ENCODE assay signal across 7 cellular contexts in genomic region chr9:77489405-77490163, GRCh38.
A peak's percentile ranks its signal among the peaks of the same experiment; 100 is the strongest.
DNase-seq lines count a peak whose midpoint lies in the region; ATAC-seq, FAIRE-seq and TF ChIP-seq lines count a peak whose summit lies in the region.
"Not testable (repeated sequence)": the region's sequence is repeated elsewhere in the genome, so short reads cannot be mapped to it uniquely, and the experiment has no call there.

No MANE protein-coding gene starts in this region.

- H3K9me3 ChIP-seq in CD4-positive, alpha-beta T cell (ENCODE audit: control insufficient read depth, low read length); HepG2 (ENCODE audit: low read length): not testable (repeated sequence)

- WGBS in HepG2 (ENCODE audit: low lambda C conversion rate): 38% methylated on average over 18 of the region's 23 CpGs

- TF ChIP-seq POLR2A in HepG2 (IDR thresholded peaks at IDR 0.05; ENCODE audit: insufficient read depth in 1 of 2, low read depth in 2 of 2, low read length in 2 of 2): not testable (repeated sequence)

- peaks cover 15% of the 10 kb centered on the region for H3K27me3 Mint-ChIP-seq in CD4-positive, alpha-beta T cell
- H3K27me3 Mint-ChIP-seq in T-cell: peaks cover 3 to 12% of the 10 kb centered on the region in 2 donors
- H3K27me3 Mint-ChIP-seq in activated CD4-positive, alpha-beta T cell treated with anti-CD3 and anti-CD28 coated beads, Interleukin-2, amount 10 ng/mL, durations not matched to agents 7 days and 5 days; activated naive CD8-positive, alpha-beta T cell treated with anti-CD3 and anti-CD28 coated beads for 36 hours: not testable (repeated sequence)

- not testable (repeated sequence) for DNase-seq in CD4-positive, alpha-beta T cell; activated CD4-positive, alpha-beta T cell treated with anti-CD3 and anti-CD28 coated beads, Interleukin-2, amount 10 ng/mL, durations not matched to agents 7 days and 5 days; HepG2 (ENCODE audit: low spot score)
- peak in 1 of 34 experiments; percentile 3 for DNase-seq in T-cell
- peak; percentile 36 to 42 for DNase-seq in activated T-cell treated with anti-CD3 and anti-CD28 coated beads, Interleukin-2, amount 50 U/mL, for 48 hours
- peak; percentile 5 for DNase-seq in activated naive CD8-positive, alpha-beta T cell treated with anti-CD3 and anti-CD28 coated beads for 36 hours
- peak; percentile 5 for DNase-seq in stimulated activated CD4-positive, alpha-beta T cell treated with anti-CD3 and anti-CD28 coated beads, Interleukin-4, amount 100 ng/mL, for 1 hour

- not testable (repeated sequence) for H3K36me3 ChIP-seq in HepG2 (replicated peaks in 1 of 2; ENCODE audit: control insufficient read depth in 1 of 2, insufficient read depth in 2 of 2, low read length in 2 of 2)

- H3K4me3 ChIP-seq in HepG2 (replicated peaks in 1 of 3; ENCODE audit: insufficient read depth in 1 of 3, low read depth in 2 of 3, low read length in 3 of 3): not testable (repeated sequence)

- H3K36me3 Mint-ChIP-seq in CD4-positive, alpha-beta T cell (ENCODE audit: low read depth); T-cell; activated CD4-positive, alpha-beta T cell treated with anti-CD3 and anti-CD28 coated beads, Interleukin-2, amount 10 ng/mL, durations not matched to agents 7 days and 5 days (ENCODE audit: low read depth); activated naive CD8-positive, alpha-beta T cell treated with anti-CD3 and anti-CD28 coated beads for 36 hours: not testable (repeated sequence)

- not testable (repeated sequence) for TF ChIP-seq EP300 in HepG2 (IDR thresholded peaks at IDR 0.05; ENCODE audit: low read depth in 2 of 2, low read length in 2 of 2); HepG2 (CRISPR knock-in tag; IDR thresholded peaks at IDR 0.05; ENCODE audit: borderline replicate concordance)

- FAIRE-seq in HepG2 (lab: Jason Lieb, UNC): not testable (repeated sequence)

- not testable (repeated sequence) for ATAC-seq in CD4-positive, alpha-beta T cell (ENCODE audit: poor library complexity); T-cell (replicated peaks in 1 of 4); HepG2

- peaks cover 10% of the 10 kb centered on the region for H3K4me1 Mint-ChIP-seq in CD4-positive, alpha-beta T cell (ENCODE audit: low read depth)
- H3K4me1 Mint-ChIP-seq in T-cell: peaks cover 11 to 14% (median 12%) of the 10 kb centered on the region in 3 donors
- peaks cover 17% of the 10 kb centered on the region for H3K4me1 Mint-ChIP-seq in activated CD4-positive, alpha-beta T cell treated with anti-CD3 and anti-CD28 coated beads, Interleukin-2, amount 10 ng/mL, durations not matched to agents 7 days and 5 days
- H3K4me1 Mint-ChIP-seq in activated naive CD8-positive, alpha-beta T cell treated with anti-CD3 and anti-CD28 coated beads for 36 hours: not testable (repeated sequence)

- H3K27ac ChIP-seq in CD4-positive, alpha-beta T cell (ENCODE audit: low read depth, low read length); HepG2 (ENCODE audit: extremely low read length, insufficient read depth, low read length): not testable (repeated sequence)

- peak overlapping the region; percentile 21 for H3K4me3 Mint-ChIP-seq in CD4-positive, alpha-beta T cell
- peak overlapping the region; percentile 59 to 74 (median 66) for H3K4me3 Mint-ChIP-seq in T-cell
- peak overlapping the region; percentile 60 for H3K4me3 Mint-ChIP-seq in activated CD4-positive, alpha-beta T cell treated with anti-CD3 and anti-CD28 coated beads, Interleukin-2, amount 10 ng/mL, durations not matched to agents 7 days and 5 days
- peak overlapping the region; percentile 77 for H3K4me3 Mint-ChIP-seq in activated naive CD8-positive, alpha-beta T cell treated with anti-CD3 and anti-CD28 coated beads for 36 hours

- in situ Hi-C loops in HepG2 (cut with HindIII; ENCODE audit: extremely low pct_ligation_motif_present, low pct_unique_long_range_greater_than_20kb): not testable (repeated sequence)

- TF ChIP-seq CTCF in CD4-positive, alpha-beta T cell (IDR thresholded peaks at IDR 0.05); HepG2 (CRISPR knock-in tag; IDR thresholded peaks at IDR 0.05): not testable (repeated sequence)

- TF ChIP-seq RAD21 in HepG2 (CRISPR knock-in tag; IDR thresholded peaks at IDR 0.05): not testable (repeated sequence)

- BruUV-seq in HepG2 (replicated peaks; lab: Mats Ljungman, UMichigan): not testable (repeated sequence)

- POLR2A ChIA-PET in CD4-positive, alpha-beta T cell (lab: Charles Lee): interaction anchor here (1.0 kb wide), 1 partner anchor 14 kb away, joined by 3 read pairs; no protein-coding TSS in a partner anchor
- POLR2A ChIA-PET in T-cell (lab: Charles Lee); activated CD4-positive, alpha-beta T cell treated with anti-CD3 and anti-CD28 coated beads, Interleukin-2, amount 10 ng/mL, durations not matched to agents 7 days and 5 days (lab: Charles Lee); HepG2 (lab: Yijun Ruan, JAX): not testable (repeated sequence)

- H3K27me3 ChIP-seq in CD4-positive, alpha-beta T cell (ENCODE audit: control insufficient read depth, insufficient read depth, low read length); HepG2 (ENCODE audit: control insufficient read depth in 1 of 2, insufficient read depth in 2 of 2, low read length in 2 of 2): not testable (repeated sequence)

- not testable (repeated sequence) for H3K9ac ChIP-seq in HepG2 (ENCODE audit: insufficient read depth, low read depth, low read length)

- not testable (repeated sequence) for H2AFZ ChIP-seq in HepG2 (ENCODE audit: low read length)

- intact Hi-C loops in CD4-positive, alpha-beta T cell (cut with DNase I, micrococcal nuclease); HepG2 (cut with micrococcal nuclease; ENCODE audit: unreplicated experiment): not testable (repeated sequence)

- not testable (repeated sequence) for H3K9me3 Mint-ChIP-seq in CD4-positive, alpha-beta T cell; activated CD4-positive, alpha-beta T cell treated with anti-CD3 and anti-CD28 coated beads, Interleukin-2, amount 10 ng/mL, durations not matched to agents 7 days and 5 days
- H3K9me3 Mint-ChIP-seq in T-cell: peaks cover 2 to 17% (median 6%) of the 10 kb centered on the region in 3 donors
- H3K9me3 Mint-ChIP-seq in activated naive CD8-positive, alpha-beta T cell treated with anti-CD3 and anti-CD28 coated beads for 36 hours: peaks cover 13% of the 10 kb centered on the region

- not testable (repeated sequence) for H3K4me2 ChIP-seq in HepG2 (ENCODE audit: low read depth, low read length)

- CTCF ChIA-PET in CD4-positive, alpha-beta T cell (lab: Charles Lee): interaction anchor here (1.0 kb wide), 1 partner anchor 56 kb away, joined by 3 read pairs; no protein-coding TSS in a partner anchor
- CTCF ChIA-PET in T-cell (lab: Charles Lee): interaction anchor here in 1 of 2 donors (0.7 kb wide), 1 partner anchor 322 kb away, joined by 3 read pairs; no protein-coding TSS in a partner anchor
- CTCF ChIA-PET in activated CD4-positive, alpha-beta T cell treated with anti-CD3 and anti-CD28 coated beads, Interleukin-2, amount 10 ng/mL, durations not matched to agents 7 days and 5 days (lab: Charles Lee): interaction anchor here (0.6 to 2.4 kb wide), 6 partner anchors 9 to 704 kb away, joined by 3 to 14 read pairs (median 4); no protein-coding TSS in a partner anchor
- CTCF ChIA-PET in HepG2 (lab: Yijun Ruan, JAX; ENCODE audit: low intra/inter-chr PET ratio, low total read pairs): not testable (repeated sequence)

- H3K4me1 ChIP-seq in HepG2 (ENCODE audit: insufficient read depth, low read length): not testable (repeated sequence)

- H3K79me2 ChIP-seq in HepG2 (ENCODE audit: insufficient read depth, low read length): not testable (repeated sequence)

- H4K20me1 ChIP-seq in HepG2 (ENCODE audit: insufficient read depth, low read length): not testable (repeated sequence)

- not testable (repeated sequence) for H3K27ac Mint-ChIP-seq in CD4-positive, alpha-beta T cell; activated naive CD8-positive, alpha-beta T cell treated with anti-CD3 and anti-CD28 coated beads for 36 hours
- H3K27ac Mint-ChIP-seq in T-cell: peak overlapping the region in 1 of 2 donors; percentile 35
- peak overlapping the region; percentile 42 for H3K27ac Mint-ChIP-seq in activated CD4-positive, alpha-beta T cell treated with anti-CD3 and anti-CD28 coated beads, Interleukin-2, amount 10 ng/mL, durations not matched to agents 7 days and 5 days

TF ChIP-seq in HepG2, 621 proteins besides CTCF, POLR2A, EP300 and RAD21:
- TF ChIP-seq ZMYM4 (CRISPR knock-in tag; IDR thresholded peaks at IDR 0.05) (0 out of 2 replicates have a peak, but pooled peaks have one; percentile 16), NFYC (CRISPR knock-in tag; IDR thresholded peaks at IDR 0.05) (peak; percentile 56), NFYB (CRISPR knock-in tag; IDR thresholded peaks at IDR 0.05) (peak; percentile 55)
TF ChIP-seq in HepG2: peak in this region for 3; not testable (repeated sequence) for 618.

Comparison
In these comparisons a context has a peak if more than half of its experiments do, and no peak if none do; other contexts are left out.
1. H3K4me3 Mint-ChIP-seq: peak in every context shown above with its lines; median percentile 77 in activated naive CD8-positive, alpha-beta T cell treated with anti-CD3 and anti-CD28 coated beads for 36 hours; 66 in T-cell; 60 in activated CD4-positive, alpha-beta T cell treated with anti-CD3 and anti-CD28 coated beads, Interleukin-2, amount 10 ng/mL, durations not matched to agents 7 days and 5 days; 21 in CD4-positive, alpha-beta T cell.